Comparison of ENCODE assay signal across 8 cellular contexts in genomic region chr6:27250277-27250954, GRCh38. TPM values are rescaled to one million over a fixed set of nuclear protein-coding genes. Genes with fewer than 3 reads are reported as not detected.
A peak's percentile ranks its signal among the peaks of the same experiment; 100 is the strongest.
DNase-seq lines count a peak whose midpoint lies in the region; ATAC-seq and TF ChIP-seq lines count a peak whose summit lies in the region.

No MANE protein-coding gene starts in this region.

- H4K20me1 ChIP-seq in KMS-11 (ENCODE audit: insufficient read depth) = no peaks in the 10 kb centered on the region

- no peaks in the 10 kb centered on the region for H3K79me2 ChIP-seq in KMS-11 (ENCODE audit: insufficient read depth, low read depth)

- peaks cover 0 to 9% of the 10 kb centered on the region in 2 donors for H3K4me1 Mint-ChIP-seq in natural killer cell

- H3K36me3 Mint-ChIP-seq in natural killer cell = no peaks in the 10 kb centered on the region

- no peak for DNase-seq in BE2C
- DNase-seq in choroid plexus epithelial cell (ENCODE audit: low read depth) = no peak
- no peak for DNase-seq in natural killer cell
- DNase-seq in amniotic stem cell (lab: John Stamatoyannopoulos, UW) = no peak
- DNase-seq in NCI-H82 treated with DMSO at 0.1 percent for 48 hours (lab: John Stamatoyannopoulos, UW; ENCODE audit: unreplicated experiment) = no peak
- DNase-seq in NCI-H2107 treated with DMSO at 0.1 percent for 48 hours (lab: John Stamatoyannopoulos, UW; ENCODE audit: unreplicated experiment) = no peak
- DNase-seq in NCI-H2171 (lab: John Stamatoyannopoulos, UW) = no peak

- H3K4me1 ChIP-seq in BE2C = no peaks in the 10 kb centered on the region
- H3K4me1 ChIP-seq in KMS-11 (ENCODE audit: low read depth, poor library complexity, severe bottlenecking) = peaks cover 16% of the 10 kb centered on the region

- H2AFZ ChIP-seq in KMS-11 (ENCODE audit: low read depth) = peak overlapping the region; percentile 94

- ATAC-seq in natural killer cell = no peak

- H3K9me3 ChIP-seq in BE2C = no peaks in the 10 kb centered on the region

- H3K27me3 Mint-ChIP-seq in natural killer cell (ENCODE audit: low read depth in 2 of 2) = peaks cover 26 to 31% of the 10 kb centered on the region in 2 donors

- H3K4me2 ChIP-seq in KMS-11 = peak overlapping the region; percentile 69

- no peaks in the 10 kb centered on the region for H3K9me3 Mint-ChIP-seq in natural killer cell

- peaks cover 66% of the 10 kb centered on the region for H3K27me3 ChIP-seq in BE2C
- no peaks in the 10 kb centered on the region for H3K27me3 ChIP-seq in KMS-11 (ENCODE audit: insufficient read depth, low read depth)

- H3K4me3 Mint-ChIP-seq in natural killer cell = peak overlapping the region; percentile 85

- H3K27ac Mint-ChIP-seq in natural killer cell = no peak overlapping the region

- H3K27ac ChIP-seq in KMS-11 = peak overlapping the region; percentile 77

- peak overlapping the region; percentile 62 for H3K4me3 ChIP-seq in BE2C (ENCODE audit: low read depth, low read length)
- no peak overlapping the region for H3K4me3 ChIP-seq in KMS-11 (IDR thresholded peaks at IDR 0.05; ENCODE audit: insufficient read depth, low read depth, low read length)
- H3K4me3 ChIP-seq in choroid plexus epithelial cell (ENCODE audit: low read depth, low read length) = peak overlapping the region; percentile 62

- TF ChIP-seq CTCF in BE2C (IDR thresholded peaks at IDR 0.05; ENCODE audit: low read depth, low read length) (no peak), KMS-11 (conservative IDR thresholded peaks at IDR 0.05; ENCODE audit: low read depth, low read length) (no peak), choroid plexus epithelial cell (conservative IDR thresholded peaks at IDR 0.05; ENCODE audit: low read depth, low read length) (no peak), natural killer cell (IDR thresholded peaks at IDR 0.05) (no peak)

- intact Hi-C loops in natural killer cell (cut with micrococcal nuclease) = no loop called here

- no peaks in the 10 kb centered on the region for H3K36me3 ChIP-seq in BE2C
- H3K36me3 ChIP-seq in KMS-11 (ENCODE audit: insufficient read depth) = no peaks in the 10 kb centered on the region

- peak overlapping the region; percentile 71 for H3K9ac ChIP-seq in KMS-11

RNA-seq across cellular contexts. Expression of gene PRSS16, which starts 2.9 kb away (rescaled TPM):
- not detected for polyA plus RNA-seq in BE2C (2012; ENCODE audit: insufficient read depth, insufficient read length, low read depth)
- total RNA-seq in natural killer cell = 1 to 10 TPM in 1 of 3 donors, not detected in 2; 2.0 TPM
